ENCODE assay signal across 20 cellular contexts in genomic region chr2:120902532-120903088, GRCh38.
DNase-seq lines count a peak whose midpoint lies in the region; ATAC-seq lines count a peak whose summit lies in the region.
"Had no signal": no experiment of that assay in that cellular context is flagged by ENCODE, and none has a peak within 500 bp of the region (broad histone marks: within the 10 kb centered on the region; RNA-seq: fewer than 3 reads in every experiment).

No MANE protein-coding gene starts in this region.

- DNase-seq in NOMO-1 treated with DMSO at 0.1 percent for 48 hours (lab: John Stamatoyannopoulos, UW; ENCODE audit: unreplicated experiment) = peak; percentile 32
- DNase-seq in NOMO-1 treated with dmso at 0.1 percent for 144 hours (lab: John Stamatoyannopoulos, UW; ENCODE audit: unreplicated experiment) = no peak
- DNase-seq in SK-N-DZ (ENCODE audit: low spot score) = peak; percentile 81
- peak; percentile 74 for DNase-seq in left kidney (ENCODE audit: low read depth, low spot score)
- no peak for DNase-seq in NCI-H128 (lab: John Stamatoyannopoulos, UW; ENCODE audit: unreplicated experiment)
- DNase-seq: 8988T, AML-193, Calu3, DMS53, KG1, NCI-H1105 treated with DMSO at 0.1 percent for 48 hours, NCI-H1694, NCI-H2081, NCI-H2171, NCI-H345, PC-3, SHP77, T-helper 1 cell had no signal

- no peak for ATAC-seq in HG02642 (IDR thresholded peaks at IDR 0.05; ENCODE audit: poor library complexity, unreplicated experiment)
- no peak for ATAC-seq in HG03342 (IDR thresholded peaks at IDR 0.05; ENCODE audit: unreplicated experiment)
- ATAC-seq: PC-3 had no signal

Comparison
In these comparisons a context has a peak if more than half of its experiments do, and no peak if none do; other contexts are left out.
1. DNase-seq: peak in NOMO-1 treated with DMSO at 0.1 percent for 48 hours (single experiment), SK-N-DZ (single experiment) and left kidney (single experiment); none in NOMO-1 treated with dmso at 0.1 percent for 144 hours (single experiment) and NCI-H128 (single experiment).